13 cellular contexts compared by ENCODE assay signal in the genomic region with DNA sequence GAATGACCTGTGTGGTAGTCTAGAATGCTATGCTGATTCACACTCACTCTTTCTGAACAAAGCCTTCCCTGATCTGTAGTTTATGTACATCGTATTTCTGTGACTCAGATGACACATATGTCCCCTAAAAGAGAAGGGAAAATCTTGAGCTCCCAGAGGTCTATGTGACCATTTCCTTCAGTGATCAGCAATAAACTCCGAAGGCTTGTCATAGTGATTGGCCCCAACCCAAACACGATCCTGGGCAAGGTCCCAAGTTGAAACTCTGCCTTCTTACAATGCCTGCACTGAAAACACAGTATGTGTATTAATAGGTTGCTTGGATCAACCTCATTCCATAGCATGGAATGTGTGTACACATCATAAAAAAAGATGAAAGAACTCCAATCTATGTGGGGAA.
DNase-seq lines count a peak whose midpoint lies in the region; ATAC-seq and TF ChIP-seq lines count a peak whose summit lies in the region.
"Had no signal": no experiment of that assay in that cellular context is flagged by ENCODE, and none has a peak within 500 bp of the region (broad histone marks: within the 10 kb centered on the region; RNA-seq: fewer than 3 reads in every experiment).

No MANE protein-coding gene starts in this region.

- H3K4me3 ChIP-seq in thyroid gland (replicated peaks in 1 of 3): no peak overlapping the region
- no peak overlapping the region for H3K4me3 ChIP-seq in H7 (ENCODE audit: insufficient read depth, low read depth, low read length)
- H3K4me3 ChIP-seq: coronary artery, thoracic aorta had no signal

- no peaks in the 10 kb centered on the region for H3K9me3 ChIP-seq in thyroid gland
- H3K9me3 ChIP-seq: thoracic aorta had no signal

- no peak for TF ChIP-seq POLR2A in thyroid gland (IDR thresholded peaks at IDR 0.05)

- WGBS in thyroid gland, 2 donors: 18 to 37% methylated on average over 3 of the region's 3 CpGs

- peak; percentile 17 for DNase-seq in NCI-H748 (lab: John Stamatoyannopoulos, UW; ENCODE audit: unreplicated experiment)
- no peak for DNase-seq in NCI-H748 treated with DMSO at 0.1 percent for 48 hours (lab: John Stamatoyannopoulos, UW)
- peak; percentile 78 for DNase-seq in astrocyte of the hippocampus (ENCODE audit: low read depth, low spot score)
- peak; percentile 28 for DNase-seq in left ventricle myocardium superior
- peak; percentile 24 to 63 for DNase-seq in thyroid gland
- no peak for DNase-seq in H7
- DNase-seq: kidney, MV-4-11, nephron progenitor cell had no signal

- H3K27me3 ChIP-seq in thyroid gland (no peaks in the 10 kb centered on the region), H7 (ENCODE audit: control insufficient read depth, insufficient read depth, low read length) (no peaks in the 10 kb centered on the region)

- H3K4me1 ChIP-seq in thyroid gland: no peaks in the 10 kb centered on the region

- peak; percentile 55 for ATAC-seq in left ventricle myocardium superior
- ATAC-seq in HG02610 (IDR thresholded peaks at IDR 0.05; ENCODE audit: unreplicated experiment): no peak
- ATAC-seq in HG02678 (IDR thresholded peaks at IDR 0.05; ENCODE audit: unreplicated experiment): no peak

- no peak for TF ChIP-seq CTCF in thyroid gland (IDR thresholded peaks at IDR 0.05)

- H3K27ac ChIP-seq in thyroid gland: no peak overlapping the region
- H3K27ac ChIP-seq: coronary artery, thoracic aorta had no signal

- H3K36me3 ChIP-seq in thyroid gland (no peaks in the 10 kb centered on the region), H7 (replicated peaks; ENCODE audit: control insufficient read depth, insufficient read depth, low read length) (no peaks in the 10 kb centered on the region)
- H3K36me3 ChIP-seq: thoracic aorta had no signal

- intact Hi-C loops in left ventricle myocardium superior (cut with micrococcal nuclease) (no loop called here), thyroid gland (cut with DNase I) (no loop called here)

Comparison
In these comparisons a context has a peak if more than half of its experiments do, and no peak if none do; other contexts are left out.
1. DNase-seq: peak in NCI-H748 (single experiment), astrocyte of the hippocampus (single experiment), left ventricle myocardium superior (single experiment) and thyroid gland (2 of 2); none in NCI-H748 treated with DMSO at 0.1 percent for 48 hours (single experiment) and H7 (single experiment).